Comparison of ENCODE assay signal across 16 cellular contexts in genomic region chr12:128079-128478, GRCh38.
"Had no signal": no experiment of that assay in that cellular context is flagged by ENCODE, and none has a peak within 500 bp of the region (broad histone marks: within the 10 kb centered on the region; RNA-seq: fewer than 3 reads in every experiment).

No MANE protein-coding gene starts in this region.

- H3K4me3 Mint-ChIP-seq: activated CD8-positive, alpha-beta T cell treated with anti-CD3 and anti-CD28 coated beads for 36 hours; activated naive CD8-positive, alpha-beta T cell treated with anti-CD3 and anti-CD28 coated beads for 36 hours; activated T-cell treated with anti-CD3 and anti-CD28 coated beads, Interleukin-2, amount 50 U/mL, for 72 hours; memory B cell; nephron had no signal

- H3K9me3 Mint-ChIP-seq: activated CD8-positive, alpha-beta T cell treated with anti-CD3 and anti-CD28 coated beads for 36 hours; activated naive CD8-positive, alpha-beta T cell treated with anti-CD3 and anti-CD28 coated beads for 36 hours; activated T-cell treated with anti-CD3 and anti-CD28 coated beads, Interleukin-2, amount 50 U/mL, for 72 hours; memory B cell; nephron had no signal

- H3K27ac Mint-ChIP-seq: activated CD8-positive, alpha-beta T cell treated with anti-CD3 and anti-CD28 coated beads for 36 hours; activated naive CD8-positive, alpha-beta T cell treated with anti-CD3 and anti-CD28 coated beads for 36 hours; activated T-cell treated with anti-CD3 and anti-CD28 coated beads, Interleukin-2, amount 50 U/mL, for 72 hours; memory B cell; nephron had no signal

- H3K36me3 Mint-ChIP-seq: activated naive CD8-positive, alpha-beta T cell treated with anti-CD3 and anti-CD28 coated beads for 36 hours; memory B cell had no signal

- DNase-seq: activated CD4-positive, alpha-beta T cell treated with anti-CD3 and anti-CD28 coated beads for 4 hours; activated CD8-positive, alpha-beta memory T cell treated with anti-CD3 and anti-CD28 coated beads, Interleukin-2, amount 50 U/mL, for 4 hours; activated CD8-positive, alpha-beta T cell treated with anti-CD3 and anti-CD28 coated beads for 36 hours; activated gamma-delta T cell treated with Interleukin-2 at 50 U/mL for 16 hours; activated naive CD8-positive, alpha-beta T cell treated with anti-CD3 and anti-CD28 coated beads for 36 hours; activated T-cell treated with anti-CD3 and anti-CD28 coated beads, Interleukin-2, amount 50 U/mL, for 72 hours; glutamatergic neuron; stimulated activated CD4-positive, alpha-beta T cell treated with anti-CD3 and anti-CD28 coated beads, Interleukin-4, amount 100 ng/mL, for 1 hour; stimulated activated CD8-positive, alpha-beta memory T cell treated with anti-CD3 and anti-CD28 coated beads, Interleukin-4, amount 100 ng/mL, for 48 hours; stimulated activated naive CD8-positive, alpha-beta T cell treated with anti-CD3 and anti-CD28 coated beads, Interleukin-15, Interleukin-2, amounts not matched to agents 100 U/mL and 50 U/mL, for 24 hours; upper lobe of left lung; WERI-Rb-1 had no signal

- H3K27me3 ChIP-seq: upper lobe of left lung had no signal

- H3K27me3 Mint-ChIP-seq: activated CD8-positive, alpha-beta T cell treated with anti-CD3 and anti-CD28 coated beads for 36 hours; activated naive CD8-positive, alpha-beta T cell treated with anti-CD3 and anti-CD28 coated beads for 36 hours had no signal

- H3K27ac ChIP-seq: esophagus muscularis mucosa, suprapubic skin, upper lobe of left lung, WERI-Rb-1 had no signal

- H3K4me3 ChIP-seq: esophagus muscularis mucosa, suprapubic skin, upper lobe of left lung had no signal

- H3K9me3 ChIP-seq: esophagus muscularis mucosa, suprapubic skin, upper lobe of left lung had no signal

- H3K4me1 Mint-ChIP-seq: activated naive CD8-positive, alpha-beta T cell treated with anti-CD3 and anti-CD28 coated beads for 36 hours; memory B cell had no signal

- ATAC-seq: activated CD8-positive, alpha-beta T cell treated with anti-CD3 and anti-CD28 coated beads for 36 hours; activated T-cell treated with anti-CD3 and anti-CD28 coated beads, Interleukin-2, amount 50 U/mL, for 72 hours; stimulated activated naive CD8-positive, alpha-beta T cell treated with anti-CD3 and anti-CD28 coated beads, Interleukin-15, Interleukin-2, amounts not matched to agents 100 U/mL and 50 U/mL, for 24 hours had no signal

- H3K4me1 ChIP-seq: esophagus muscularis mucosa, suprapubic skin, upper lobe of left lung had no signal

- H3K36me3 ChIP-seq: esophagus muscularis mucosa, suprapubic skin, upper lobe of left lung, WERI-Rb-1 had no signal
